In genomic region chr2:105294844-105295481, GRCh38 we compare ENCODE assay signal across 9 cellular contexts. TPM values are rescaled to one million over a fixed set of nuclear protein-coding genes. Genes with fewer than 3 reads are reported as not detected.
DNase-seq lines count a peak whose midpoint lies in the region; ATAC-seq, FAIRE-seq and TF ChIP-seq lines count a peak whose summit lies in the region.
"Had no signal": no experiment of that assay in that cellular context is flagged by ENCODE, and none has a peak within 500 bp of the region (broad histone marks: within the 10 kb centered on the region; RNA-seq: fewer than 3 reads in every experiment).

No MANE protein-coding gene starts in this region.

- POLR2A ChIA-PET in HepG2 (lab: Yijun Ruan, JAX), result interaction anchor here (1.0 kb wide), 1 partner anchor 35 kb away, joined by 3 read pairs; the partner anchor contains the start of gene TGFBRAP1

- intact Hi-C loops in HepG2 (cut with micrococcal nuclease; ENCODE audit: unreplicated experiment), result loop anchor here (1.0 kb wide), 1 partner anchor 181 kb away; no protein-coding TSS in a partner anchor

- H3K27ac Mint-ChIP-seq in T-helper 17 cell, result no peak overlapping the region

- peaks cover 27 to 81% of the 10 kb centered on the region in 2 experiments for H3K36me3 ChIP-seq in HepG2 (replicated peaks in 1 of 2; ENCODE audit: control insufficient read depth in 1 of 2, insufficient read depth in 2 of 2, low read length in 2 of 2)

- TF ChIP-seq RAD21 in HepG2 (CRISPR knock-in tag; IDR thresholded peaks at IDR 0.05), result 0 out of 2 replicates have a peak, but pooled peaks have one; percentile 22

- 0 out of 2 replicates have a peak, but pooled peaks cover 3% of the 10 kb centered on the region for H4K20me1 ChIP-seq in HepG2 (ENCODE audit: insufficient read depth, low read length)

- TF ChIP-seq EP300 in HepG2 (IDR thresholded peaks at IDR 0.05; ENCODE audit: low read depth in 2 of 2, low read length in 2 of 2) (no peak), HepG2 (CRISPR knock-in tag; IDR thresholded peaks at IDR 0.05; ENCODE audit: borderline replicate concordance) (no peak)

- H3K9ac ChIP-seq in HepG2 (ENCODE audit: insufficient read depth, low read depth, low read length), result no peak overlapping the region

- H3K4me2 ChIP-seq in HepG2 (ENCODE audit: low read depth, low read length), result no peak overlapping the region

- H3K9me3 ChIP-seq in HepG2 (ENCODE audit: low read length) (no peaks in the 10 kb centered on the region), T-helper 17 cell (ENCODE audit: control insufficient read depth, low read length, poor library complexity, severe bottlenecking) (no peaks in the 10 kb centered on the region)
- H3K9me3 ChIP-seq: thoracic aorta had no signal

- H3K4me1 ChIP-seq in HepG2 (ENCODE audit: insufficient read depth, low read length), result no peaks in the 10 kb centered on the region

- no peak overlapping the region for H3K4me3 Mint-ChIP-seq in T-helper 17 cell

- no peak overlapping the region for H2AFZ ChIP-seq in HepG2 (ENCODE audit: low read length)

- no TSS peak for BruUV-seq in HepG2 (replicated peaks; lab: Mats Ljungman, UMichigan)

- FAIRE-seq in HepG2 (lab: Jason Lieb, UNC), result peak; percentile 74
- no peak for FAIRE-seq in urothelium cell line (lab: Jason Lieb, UNC)

- peak; percentile 42 for ATAC-seq in HG03175 (IDR thresholded peaks at IDR 0.05; ENCODE audit: unreplicated experiment)
- ATAC-seq in HepG2, result peak; percentile 90
- no peak for ATAC-seq in T-helper 17 cell

- peaks cover 29% of the 10 kb centered on the region for H3K36me3 Mint-ChIP-seq in T-helper 17 cell (ENCODE audit: low read depth)

- H3K27me3 ChIP-seq in HepG2 (ENCODE audit: control insufficient read depth in 1 of 2, insufficient read depth in 2 of 2, low read length in 2 of 2), result no peaks in the 10 kb centered on the region

- H3K79me2 ChIP-seq in HepG2 (ENCODE audit: insufficient read depth, low read length), result peaks cover 3% of the 10 kb centered on the region

- TF ChIP-seq CTCF in choroid plexus epithelial cell (conservative IDR thresholded peaks at IDR 0.05; ENCODE audit: low read depth, low read length) (peak; percentile 82), HepG2 (CRISPR knock-in tag; IDR thresholded peaks at IDR 0.05) (peak; percentile 69)

- CTCF ChIA-PET in HepG2 (lab: Yijun Ruan, JAX; ENCODE audit: low intra/inter-chr PET ratio, low total read pairs), result interaction anchor here (1.1 kb wide), 1 partner anchor 181 kb away, joined by 3 read pairs; no protein-coding TSS in a partner anchor

- DNase-seq in activated CD4-positive, alpha-beta T cell treated with anti-CD3 and anti-CD28 coated beads for 48 hours, result peak; percentile 34
- no peak for DNase-seq in activated CD4-positive, alpha-beta T cell treated with anti-CD3 and anti-CD28 coated beads for 1 hour
- DNase-seq in RPMI7951 (ENCODE audit: low read depth) (peak; percentile 75), choroid plexus epithelial cell (ENCODE audit: low read depth) (peak; percentile 88), HepG2 (ENCODE audit: low spot score) (peak; percentile 59), urothelium cell line (ENCODE audit: low spot score) (peak; percentile 74), T-helper 17 cell (no peak)

- 74% methylated on average over 5 of the region's 5 CpGs for WGBS in HepG2 (ENCODE audit: low lambda C conversion rate)

- no peak for TF ChIP-seq POLR2A in HepG2 (IDR thresholded peaks at IDR 0.05; ENCODE audit: insufficient read depth in 1 of 2, low read depth in 2 of 2, low read length in 2 of 2)

- in situ Hi-C loops in HepG2 (cut with HindIII; ENCODE audit: extremely low pct_ligation_motif_present, low pct_unique_long_range_greater_than_20kb), result no loop called here

- H3K27ac ChIP-seq in HepG2 (ENCODE audit: extremely low read length, insufficient read depth, low read length), result no peak overlapping the region
- H3K27ac ChIP-seq: thoracic aorta had no signal

- peaks cover 13% of the 10 kb centered on the region for H3K4me1 Mint-ChIP-seq in T-helper 17 cell

- H3K4me3 ChIP-seq in choroid plexus epithelial cell (ENCODE audit: low read depth, low read length) (no peak overlapping the region), HepG2 (replicated peaks in 1 of 3; ENCODE audit: insufficient read depth in 1 of 3, low read depth in 2 of 3, low read length in 3 of 3) (no peak overlapping the region)
- H3K4me3 ChIP-seq: thoracic aorta had no signal

- no peaks in the 10 kb centered on the region for H3K27me3 Mint-ChIP-seq in T-helper 17 cell

RNA-seq across cellular contexts. Expression of gene TGFBRAP1, which starts 34.6 kb away (rescaled TPM):
- 11.6 and 12.3 TPM in 2 replicates for total RNA-seq in RPMI7951 (2014; rRNA removed; shearing (Covaris generic))
- 22.9 and 27.0 TPM in 2 replicates for total RNA-seq in HepG2 (2016; rRNA removed; fragmentation: Illumina TruSeq; extraction: Trizol)
- total RNA-seq in HepG2 (2016; cell fraction: cytosol; rRNA removed; fragmentation: Illumina TruSeq; extraction: Trizol; ENCODE audit: low read depth), result 4.1 and 4.4 TPM in 2 replicates
- 22.6 and 23.2 TPM in 2 replicates for total RNA-seq in HepG2 (2016; cell fraction: insoluble cytoplasmic fraction; rRNA removed; fragmentation: Illumina TruSeq; extraction: Trizol)
- total RNA-seq in HepG2 (2016; cell fraction: membrane; rRNA removed; fragmentation: Illumina TruSeq; extraction: Trizol), result 14.4 and 14.7 TPM in 2 replicates
- total RNA-seq in HepG2 (2016; cell fraction: nucleus; rRNA removed; fragmentation: Illumina TruSeq; extraction: Trizol), result 18.8 and 20.1 TPM in 2 replicates
- polyA plus RNA-seq in HepG2 (2011; rRNA removed), result 12.7 and 13.4 TPM in 2 replicates
- polyA plus RNA-seq in HepG2 (2011; cell fraction: cytosol; rRNA removed), result 10.5 and 11.2 TPM in 2 replicates
- 11.8 and 12.4 TPM in 2 replicates for polyA plus RNA-seq in HepG2 (2011; cell fraction: nucleus; rRNA removed)
- polyA plus RNA-seq in HepG2 (2012), result 13.4 and 13.9 TPM in 2 replicates
- polyA plus RNA-seq in HepG2 (2016; cell fraction: cytosol; fragmentation: Illumina TruSeq; extraction: Trizol; ENCODE audit: low read depth), result 1.4 TPM in 2 replicates
- polyA plus RNA-seq in HepG2 (2016; cell fraction: insoluble cytoplasmic fraction; fragmentation: Illumina TruSeq; extraction: Trizol; ENCODE audit: low read depth), result 20.3 and 22.7 TPM in 2 replicates
- 6.8 and 6.9 TPM in 2 replicates for polyA plus RNA-seq in HepG2 (2016; cell fraction: membrane; fragmentation: Illumina TruSeq; extraction: Trizol; ENCODE audit: low read depth)
- polyA plus RNA-seq in HepG2 (2016; cell fraction: nucleus; fragmentation: Illumina TruSeq; extraction: Trizol; ENCODE audit: insufficient read depth, low read depth), result 27.0 and 31.2 TPM in 2 replicates
- polyA minus RNA-seq in HepG2 (2011; rRNA and poly(A)+ RNA removed; ENCODE audit: low replicate concordance), result 27.6 and 32.1 TPM in 2 replicates
- polyA minus RNA-seq in HepG2 (2011; cell fraction: cytosol; rRNA and poly(A)+ RNA removed), result 12.0 and 15.4 TPM in 2 replicates
- polyA minus RNA-seq in HepG2 (2011; cell fraction: nucleus; rRNA and poly(A)+ RNA removed), result 14.9 and 16.4 TPM in 2 replicates
- 10 to 100 TPM; 18.5 to 19.1 TPM for total RNA-seq in T-helper 17 cell

RNA-seq across cellular contexts. Expression of gene C2orf49, which starts 42.4 kb away (rescaled TPM):
- total RNA-seq in RPMI7951 (2014; rRNA removed; shearing (Covaris generic)), result 21.7 and 26.2 TPM in 2 replicates
- 28.8 and 35.6 TPM in 2 replicates for total RNA-seq in HepG2 (2016; rRNA removed; fragmentation: Illumina TruSeq; extraction: Trizol)
- total RNA-seq in HepG2 (2016; cell fraction: cytosol; rRNA removed; fragmentation: Illumina TruSeq; extraction: Trizol; ENCODE audit: low read depth), result 13.5 and 14.5 TPM in 2 replicates
- 30.8 and 40.4 TPM in 2 replicates for total RNA-seq in HepG2 (2016; cell fraction: insoluble cytoplasmic fraction; rRNA removed; fragmentation: Illumina TruSeq; extraction: Trizol)
- 17.9 and 19.2 TPM in 2 replicates for total RNA-seq in HepG2 (2016; cell fraction: membrane; rRNA removed; fragmentation: Illumina TruSeq; extraction: Trizol)
- total RNA-seq in HepG2 (2016; cell fraction: nucleus; rRNA removed; fragmentation: Illumina TruSeq; extraction: Trizol), result 16.1 and 20.5 TPM in 2 replicates
- 21.6 and 24.7 TPM in 2 replicates for polyA plus RNA-seq in HepG2 (2011; rRNA removed)
- 10.0 and 13.2 TPM in 2 replicates for polyA plus RNA-seq in HepG2 (2011; cell fraction: cytosol; rRNA removed)
- 9.5 and 13.6 TPM in 2 replicates for polyA plus RNA-seq in HepG2 (2011; cell fraction: nucleus; rRNA removed)
- 28.0 and 30.9 TPM in 2 replicates for polyA plus RNA-seq in HepG2 (2012)
- polyA plus RNA-seq in HepG2 (2016; cell fraction: cytosol; fragmentation: Illumina TruSeq; extraction: Trizol; ENCODE audit: low read depth), result 4.6 and 4.9 TPM in 2 replicates
- 31.3 and 31.7 TPM in 2 replicates for polyA plus RNA-seq in HepG2 (2016; cell fraction: insoluble cytoplasmic fraction; fragmentation: Illumina TruSeq; extraction: Trizol; ENCODE audit: low read depth)
- 5.2 and 7.1 TPM in 2 replicates for polyA plus RNA-seq in HepG2 (2016; cell fraction: membrane; fragmentation: Illumina TruSeq; extraction: Trizol; ENCODE audit: low read depth)
- 19.7 and 25.5 TPM in 2 replicates for polyA plus RNA-seq in HepG2 (2016; cell fraction: nucleus; fragmentation: Illumina TruSeq; extraction: Trizol; ENCODE audit: insufficient read depth, low read depth)
- polyA minus RNA-seq in HepG2 (2011; rRNA and poly(A)+ RNA removed; ENCODE audit: low replicate concordance), result 6.4 and 9.7 TPM in 2 replicates
- 14.1 and 14.5 TPM in 2 replicates for polyA minus RNA-seq in HepG2 (2011; cell fraction: cytosol; rRNA and poly(A)+ RNA removed)
- polyA minus RNA-seq in HepG2 (2011; cell fraction: nucleus; rRNA and poly(A)+ RNA removed), result 27.2 and 30.3 TPM in 2 replicates
- 10 to 100 TPM; 18.1 to 21.5 TPM for total RNA-seq in T-helper 17 cell

RNA-seq across cellular contexts. Expression of gene GPR45, which starts 53.4 kb away (rescaled TPM):
- not detected in 2 replicates for total RNA-seq in RPMI7951 (2014; rRNA removed; shearing (Covaris generic))
- total RNA-seq in HepG2 (2016; rRNA removed; fragmentation: Illumina TruSeq; extraction: Trizol), result not detected in 2 replicates
- total RNA-seq in HepG2 (2016; cell fraction: cytosol; rRNA removed; fragmentation: Illumina TruSeq; extraction: Trizol; ENCODE audit: low read depth), result not detected in 2 replicates
- total RNA-seq in HepG2 (2016; cell fraction: insoluble cytoplasmic fraction; rRNA removed; fragmentation: Illumina TruSeq; extraction: Trizol), result not detected in 2 replicates
- not detected in 2 replicates for total RNA-seq in HepG2 (2016; cell fraction: membrane; rRNA removed; fragmentation: Illumina TruSeq; extraction: Trizol)
- total RNA-seq in HepG2 (2016; cell fraction: nucleus; rRNA removed; fragmentation: Illumina TruSeq; extraction: Trizol), result not detected in 2 replicates
- not detected in 2 replicates for polyA plus RNA-seq in HepG2 (2011; rRNA removed)
- not detected in 2 replicates for polyA plus RNA-seq in HepG2 (2011; cell fraction: cytosol; rRNA removed)
- polyA plus RNA-seq in HepG2 (2011; cell fraction: nucleus; rRNA removed), result not detected in 2 replicates
- not detected in 2 replicates for polyA plus RNA-seq in HepG2 (2012)
- polyA plus RNA-seq in HepG2 (2016; cell fraction: cytosol; fragmentation: Illumina TruSeq; extraction: Trizol; ENCODE audit: low read depth), result not detected in 2 replicates
- polyA plus RNA-seq in HepG2 (2016; cell fraction: insoluble cytoplasmic fraction; fragmentation: Illumina TruSeq; extraction: Trizol; ENCODE audit: low read depth), result not detected in 2 replicates
- polyA plus RNA-seq in HepG2 (2016; cell fraction: membrane; fragmentation: Illumina TruSeq; extraction: Trizol; ENCODE audit: low read depth), result not detected in 2 replicates
- not detected in 2 replicates for polyA plus RNA-seq in HepG2 (2016; cell fraction: nucleus; fragmentation: Illumina TruSeq; extraction: Trizol; ENCODE audit: insufficient read depth, low read depth)
- not detected in 2 replicates for polyA minus RNA-seq in HepG2 (2011; rRNA and poly(A)+ RNA removed; ENCODE audit: low replicate concordance)
- not detected in 2 replicates for polyA minus RNA-seq in HepG2 (2011; cell fraction: cytosol; rRNA and poly(A)+ RNA removed)
- not detected in 2 replicates for polyA minus RNA-seq in HepG2 (2011; cell fraction: nucleus; rRNA and poly(A)+ RNA removed)
- total RNA-seq in T-helper 17 cell, result not detected
- total RNA-seq: thoracic aorta had no signal

Comparison
In these comparisons a context has a peak if more than half of its experiments do, and no peak if none do; other contexts are left out.
1. DNase-seq: peak in activated CD4-positive, alpha-beta T cell treated with anti-CD3 and anti-CD28 coated beads for 48 hours (single experiment), RPMI7951 (single experiment), choroid plexus epithelial cell (single experiment), HepG2 (single experiment) and urothelium cell line (single experiment); none in activated CD4-positive, alpha-beta T cell treated with anti-CD3 and anti-CD28 coated beads for 1 hour (single experiment) and T-helper 17 cell (0 of 3).